1 cellular context compared by ENCODE assay signal in the genomic region with DNA sequence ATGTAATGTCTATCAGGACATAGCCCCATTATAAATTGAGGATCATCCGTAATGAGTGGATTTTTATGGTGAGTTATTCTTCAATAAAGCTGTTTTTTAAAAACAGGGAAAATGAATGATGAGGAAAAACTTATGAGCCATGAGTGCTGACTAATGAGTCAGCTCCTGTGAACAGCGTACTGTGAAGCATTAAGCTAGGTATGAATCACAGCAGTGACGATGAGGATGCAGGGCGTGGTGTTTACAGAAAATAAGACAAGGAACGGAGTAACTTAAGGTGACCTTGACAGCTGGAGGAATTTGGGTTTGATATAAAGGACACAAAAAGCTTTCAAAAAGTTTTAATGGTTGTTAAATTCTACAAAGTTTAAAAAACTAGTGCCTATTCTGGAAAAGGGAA.
TF ChIP-seq lines count a peak whose summit lies in the region.

No MANE protein-coding gene starts in this region.

TF ChIP-seq in GM23338, 12 proteins besides CTCF, POLR2A, EP300 and RAD21 (continued from another document):
- TF ChIP-seq, protein P1, sequence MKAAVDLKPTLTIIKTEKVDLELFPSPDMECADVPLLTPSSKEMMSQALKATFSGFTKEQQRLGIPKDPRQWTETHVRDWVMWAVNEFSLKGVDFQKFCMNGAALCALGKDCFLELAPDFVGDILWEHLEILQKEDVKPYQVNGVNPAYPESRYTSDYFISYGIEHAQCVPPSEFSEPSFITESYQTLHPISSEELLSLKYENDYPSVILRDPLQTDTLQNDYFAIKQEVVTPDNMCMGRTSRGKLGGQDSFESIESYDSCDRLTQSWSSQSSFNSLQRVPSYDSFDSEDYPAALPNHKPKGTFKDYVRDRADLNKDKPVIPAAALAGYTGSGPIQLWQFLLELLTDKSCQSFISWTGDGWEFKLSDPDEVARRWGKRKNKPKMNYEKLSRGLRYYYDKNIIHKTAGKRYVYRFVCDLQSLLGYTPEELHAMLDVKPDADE (IDR thresholded peaks at IDR 0.05): no peak
- no peak for TF ChIP-seq EZH2 (IDR thresholded peaks at IDR 0.05; ENCODE audit: low read depth, unreplicated experiment)
- no peak for TF ChIP-seq ZNF331 (CRISPR knock-in tag; IDR thresholded peaks at IDR 0.05; ENCODE audit: low read depth)
- TF ChIP-seq, protein P2, sequence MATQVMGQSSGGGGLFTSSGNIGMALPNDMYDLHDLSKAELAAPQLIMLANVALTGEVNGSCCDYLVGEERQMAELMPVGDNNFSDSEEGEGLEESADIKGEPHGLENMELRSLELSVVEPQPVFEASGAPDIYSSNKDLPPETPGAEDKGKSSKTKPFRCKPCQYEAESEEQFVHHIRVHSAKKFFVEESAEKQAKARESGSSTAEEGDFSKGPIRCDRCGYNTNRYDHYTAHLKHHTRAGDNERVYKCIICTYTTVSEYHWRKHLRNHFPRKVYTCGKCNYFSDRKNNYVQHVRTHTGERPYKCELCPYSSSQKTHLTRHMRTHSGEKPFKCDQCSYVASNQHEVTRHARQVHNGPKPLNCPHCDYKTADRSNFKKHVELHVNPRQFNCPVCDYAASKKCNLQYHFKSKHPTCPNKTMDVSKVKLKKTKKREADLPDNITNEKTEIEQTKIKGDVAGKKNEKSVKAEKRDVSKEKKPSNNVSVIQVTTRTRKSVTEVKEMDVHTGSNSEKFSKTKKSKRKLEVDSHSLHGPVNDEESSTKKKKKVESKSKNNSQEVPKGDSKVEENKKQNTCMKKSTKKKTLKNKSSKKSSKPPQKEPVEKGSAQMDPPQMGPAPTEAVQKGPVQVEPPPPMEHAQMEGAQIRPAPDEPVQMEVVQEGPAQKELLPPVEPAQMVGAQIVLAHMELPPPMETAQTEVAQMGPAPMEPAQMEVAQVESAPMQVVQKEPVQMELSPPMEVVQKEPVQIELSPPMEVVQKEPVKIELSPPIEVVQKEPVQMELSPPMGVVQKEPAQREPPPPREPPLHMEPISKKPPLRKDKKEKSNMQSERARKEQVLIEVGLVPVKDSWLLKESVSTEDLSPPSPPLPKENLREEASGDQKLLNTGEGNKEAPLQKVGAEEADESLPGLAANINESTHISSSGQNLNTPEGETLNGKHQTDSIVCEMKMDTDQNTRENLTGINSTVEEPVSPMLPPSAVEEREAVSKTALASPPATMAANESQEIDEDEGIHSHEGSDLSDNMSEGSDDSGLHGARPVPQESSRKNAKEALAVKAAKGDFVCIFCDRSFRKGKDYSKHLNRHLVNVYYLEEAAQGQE (IDR thresholded peaks at IDR 0.05; ENCODE audit: unreplicated experiment): no peak
- no peak for TF ChIP-seq CREB1 (CRISPR knock-in tag; IDR thresholded peaks at IDR 0.05; ENCODE audit: low read depth)
- TF ChIP-seq ZNF114 (CRISPR knock-in tag; IDR thresholded peaks at IDR 0.05): no peak
- no peak for TF ChIP-seq NANOG (IDR thresholded peaks at IDR 0.05; ENCODE audit: borderline replicate concordance)
- no peak for TF ChIP-seq EZH2phosphoT487 (IDR thresholded peaks at IDR 0.05; ENCODE audit: unreplicated experiment)
- TF ChIP-seq STAT1 (IDR thresholded peaks at IDR 0.05; ENCODE audit: unreplicated experiment): no peak
